Comparison of ENCODE assay signal across 9 cellular contexts in the genomic region with DNA sequence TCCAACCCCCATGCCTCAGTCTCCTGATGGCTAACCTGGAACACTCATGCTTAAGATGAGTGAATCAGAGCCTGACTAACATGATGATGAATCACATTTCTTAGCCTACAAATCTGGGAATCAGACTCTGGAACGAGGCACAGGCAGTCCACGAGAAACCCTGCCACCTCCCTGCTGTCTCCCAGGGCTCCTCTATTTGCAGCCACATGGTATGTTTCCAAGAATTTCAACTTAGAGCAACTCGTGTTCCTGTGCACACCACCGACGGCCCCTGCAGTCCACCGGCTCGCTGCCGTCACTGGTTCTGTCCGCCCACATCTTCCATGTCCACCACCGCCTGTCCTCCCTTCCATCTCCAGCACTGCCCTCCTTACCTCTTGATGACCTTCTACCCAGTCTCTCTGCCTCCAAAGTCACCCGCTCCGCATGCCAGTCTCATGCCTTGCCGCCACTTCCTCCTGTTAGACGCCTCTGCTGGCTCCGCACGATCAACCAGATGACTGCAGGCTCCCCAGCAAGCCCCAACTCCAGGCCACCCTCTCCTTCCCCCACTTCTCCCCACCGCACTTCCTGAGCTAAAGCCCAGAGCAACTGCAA.
A peak's percentile ranks its signal among the peaks of the same experiment; 100 is the strongest.
DNase-seq lines count a peak whose midpoint lies in the region; ATAC-seq and TF ChIP-seq lines count a peak whose summit lies in the region.
"Had no signal": no experiment of that assay in that cellular context is flagged by ENCODE, and none has a peak within 500 bp of the region (broad histone marks: within the 10 kb centered on the region; RNA-seq: fewer than 3 reads in every experiment).

No MANE protein-coding gene starts in this region.

- ATAC-seq in mucosa of descending colon: peak; percentile 27
- ATAC-seq in HG03432 (IDR thresholded peaks at IDR 0.05; ENCODE audit: unreplicated experiment): no peak

- H3K36me3 ChIP-seq in mucosa of descending colon (ENCODE audit: low read depth) (no peaks in the 10 kb centered on the region), thyroid gland (no peaks in the 10 kb centered on the region)

- DNase-seq in AG09319 (ENCODE audit: extremely low read depth, low read depth): peak; percentile 38
- DNase-seq in LHCN-M2 (ENCODE audit: low read depth): peak; percentile 77
- DNase-seq in cardiac fibroblast (ENCODE audit: low read depth in 2 of 2): peak; percentile 63 to 88
- peak in 2 of 3 donors; percentile 32 to 48 for DNase-seq in mucosa of descending colon
- DNase-seq in activated CD4-positive, CD25-positive, alpha-beta regulatory T cell treated with anti-CD3 and anti-CD28 coated beads, Interleukin-2, amount 50 U/mL, for 72 hours: no peak
- no peak for DNase-seq in thyroid gland
- no peak for DNase-seq in islet precursor cell
- DNase-seq: NCI-H2029 treated with DMSO at 0.1 percent for 48 hours had no signal

- intact Hi-C loops in mucosa of descending colon (cut with DNase I, micrococcal nuclease) (no loop called here), thyroid gland (cut with DNase I) (no loop called here)

- TF ChIP-seq CTCF in AG09319 (IDR thresholded peaks at IDR 0.05; ENCODE audit: low read depth, low read length) (no peak), cardiac fibroblast (IDR thresholded peaks at IDR 0.05; ENCODE audit: low read depth, low read length) (no peak), mucosa of descending colon (IDR thresholded peaks at IDR 0.05) (no peak), thyroid gland (IDR thresholded peaks at IDR 0.05) (no peak)

- no peak overlapping the region for H3K4me3 ChIP-seq in cardiac fibroblast (replicated peaks in 1 of 2; ENCODE audit: low read depth in 2 of 2, low read length in 2 of 2)
- H3K4me3 ChIP-seq in mucosa of descending colon: no peak overlapping the region
- H3K4me3 ChIP-seq in thyroid gland (replicated peaks in 1 of 3): no peak overlapping the region

- H3K9me3 ChIP-seq in mucosa of descending colon (no peaks in the 10 kb centered on the region), thyroid gland (no peaks in the 10 kb centered on the region)

- H3K27me3 ChIP-seq in thyroid gland: no peaks in the 10 kb centered on the region

- 83 to 88% methylated on average over 17 of the region's 17 CpGs for WGBS in thyroid gland, 2 donors

- no peak overlapping the region for H3K27ac ChIP-seq in thyroid gland

- TF ChIP-seq POLR2A in thyroid gland (IDR thresholded peaks at IDR 0.05): no peak

- H3K4me1 ChIP-seq in mucosa of descending colon (ENCODE audit: low read depth) (no peaks in the 10 kb centered on the region), thyroid gland (no peaks in the 10 kb centered on the region)

Comparison
In these comparisons a context has a peak if more than half of its experiments do, and no peak if none do; other contexts are left out.
1. DNase-seq: peak in AG09319 (single experiment), LHCN-M2 (single experiment), cardiac fibroblast (2 of 2) and mucosa of descending colon (2 of 3); none in activated CD4-positive, CD25-positive, alpha-beta regulatory T cell treated with anti-CD3 and anti-CD28 coated beads, Interleukin-2, amount 50 U/mL, for 72 hours (single experiment), thyroid gland (0 of 2) and islet precursor cell (single experiment).